15 cellular contexts compared by ENCODE assay signal in the genomic region with DNA sequence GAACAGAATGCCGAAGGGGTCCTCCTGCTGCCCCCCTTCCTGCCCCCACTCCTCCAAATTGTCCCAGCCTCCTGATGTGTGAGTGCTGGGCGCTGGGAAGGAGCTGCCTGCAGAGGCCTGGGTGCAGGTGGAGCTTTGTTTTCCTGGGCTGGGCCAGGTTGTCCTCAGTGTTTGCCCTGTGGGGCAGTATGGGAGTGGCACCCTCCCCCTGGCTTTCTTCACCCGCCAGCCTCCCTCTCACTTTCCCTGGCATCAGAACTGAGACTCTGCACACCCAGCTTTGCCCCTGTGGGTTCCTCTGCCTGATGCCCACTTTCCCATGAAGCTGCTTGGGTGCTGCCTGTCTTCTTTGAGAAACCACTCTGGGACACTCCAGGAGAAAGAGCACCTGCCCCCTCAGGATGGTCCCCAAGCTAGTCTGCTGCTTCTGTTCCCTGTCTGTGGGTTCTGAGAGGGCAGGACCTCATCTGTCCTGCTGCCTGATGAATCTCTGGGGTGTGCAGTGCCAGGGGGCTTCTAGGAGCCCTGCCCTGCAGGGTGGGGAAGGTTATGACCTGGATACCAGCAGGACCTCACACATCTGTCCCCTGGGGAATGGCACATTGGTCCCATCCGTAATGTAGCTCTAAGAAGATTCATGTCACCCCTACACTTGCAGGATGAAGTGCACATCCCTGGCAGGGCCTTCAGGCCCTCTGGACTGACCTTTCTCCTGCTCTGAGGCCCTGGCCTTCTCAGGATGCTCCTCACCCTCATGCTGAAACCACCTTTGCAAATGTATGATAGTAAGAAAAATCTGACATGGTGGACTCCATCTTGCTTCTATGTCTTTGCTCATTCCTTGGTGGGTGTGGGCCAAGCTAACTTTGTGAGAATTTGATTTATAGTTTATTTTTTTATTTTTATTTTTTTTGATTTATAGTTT.
DNase-seq lines count a peak whose midpoint lies in the region; ATAC-seq and TF ChIP-seq lines count a peak whose summit lies in the region.
"Had no signal": no experiment of that assay in that cellular context is flagged by ENCODE, and none has a peak within 500 bp of the region (broad histone marks: within the 10 kb centered on the region; RNA-seq: fewer than 3 reads in every experiment).

No MANE protein-coding gene starts in this region.

- CTCF ChIA-PET in activated CD8-positive, alpha-beta memory T cell treated with anti-CD3 and anti-CD28 coated beads, Interleukin-2, amount 10 ng/mL, durations not matched to agents 7 days and 5 days (lab: Charles Lee) = no interaction called here

- no peak overlapping the region for H3K4me3 Mint-ChIP-seq in activated CD8-positive, alpha-beta memory T cell treated with anti-CD3 and anti-CD28 coated beads, Interleukin-2, amount 10 ng/mL, durations not matched to agents 7 days and 5 days
- H3K4me3 Mint-ChIP-seq in natural killer cell treated with Interleukin-12 subunit alpha and Interleukin-12 subunit beta and Interleukin-15 and Interleukin-18, amount 100 ng/mL, for 72 hours = no peak overlapping the region
- H3K4me3 Mint-ChIP-seq: B cell; CD4-positive, alpha-beta memory T cell had no signal

- no peak for TF ChIP-seq EP300 in suprapubic skin (IDR thresholded peaks at IDR 0.05)

- H3K4me3 ChIP-seq in colonic mucosa (no peak overlapping the region), suprapubic skin (no peak overlapping the region)

- H3K9me3 Mint-ChIP-seq in activated CD8-positive, alpha-beta memory T cell treated with anti-CD3 and anti-CD28 coated beads, Interleukin-2, amount 10 ng/mL, durations not matched to agents 7 days and 5 days (ENCODE audit: low read depth) = peaks cover 18% of the 10 kb centered on the region
- H3K9me3 Mint-ChIP-seq in natural killer cell treated with Interleukin-12 subunit alpha and Interleukin-12 subunit beta and Interleukin-15 and Interleukin-18, amount 100 ng/mL, for 72 hours = peaks cover 11% of the 10 kb centered on the region

- no peaks in the 10 kb centered on the region for H3K36me3 Mint-ChIP-seq in activated CD8-positive, alpha-beta memory T cell treated with anti-CD3 and anti-CD28 coated beads, Interleukin-2, amount 10 ng/mL, durations not matched to agents 7 days and 5 days
- peaks cover 8% of the 10 kb centered on the region for H3K36me3 Mint-ChIP-seq in natural killer cell treated with Interleukin-12 subunit alpha and Interleukin-12 subunit beta and Interleukin-15 and Interleukin-18, amount 100 ng/mL, for 72 hours
- H3K36me3 Mint-ChIP-seq: CD4-positive, alpha-beta memory T cell had no signal

- no peaks in the 10 kb centered on the region for H3K27me3 Mint-ChIP-seq in activated CD8-positive, alpha-beta memory T cell treated with anti-CD3 and anti-CD28 coated beads, Interleukin-2, amount 10 ng/mL, durations not matched to agents 7 days and 5 days
- no peaks in the 10 kb centered on the region for H3K27me3 Mint-ChIP-seq in natural killer cell treated with Interleukin-12 subunit alpha and Interleukin-12 subunit beta and Interleukin-15 and Interleukin-18, amount 100 ng/mL, for 72 hours
- H3K27me3 Mint-ChIP-seq: B cell; CD4-positive, alpha-beta memory T cell had no signal

- TF ChIP-seq CTCF in colonic mucosa (IDR thresholded peaks at IDR 0.05) = no peak
- no peak for TF ChIP-seq CTCF in suprapubic skin (IDR thresholded peaks at IDR 0.05)

- no peak overlapping the region for H3K9ac ChIP-seq in colonic mucosa (ENCODE audit: low read depth in 2 of 2, low read length in 2 of 2)

- H3K4me1 ChIP-seq in colonic mucosa = no peaks in the 10 kb centered on the region
- H3K4me1 ChIP-seq in suprapubic skin = peaks cover 17% of the 10 kb centered on the region

- H3K36me3 ChIP-seq in colonic mucosa = no peaks in the 10 kb centered on the region
- H3K36me3 ChIP-seq in suprapubic skin = no peaks in the 10 kb centered on the region

- DNase-seq in activated CD8-positive, alpha-beta memory T cell treated with anti-CD3 and anti-CD28 coated beads, Interleukin-2, amount 50 U/mL, for 48 hours = peak; percentile 17
- no peak for DNase-seq in activated CD8-positive, alpha-beta memory T cell treated with anti-CD3 and anti-CD28 coated beads, Interleukin-2, amount 10 ng/mL, durations not matched to agents 7 days and 5 days
- DNase-seq in colonic mucosa (peak; percentile 14), suprapubic skin (ENCODE audit: low spot score in 2 of 2) (peak; percentile 44 to 50), GF-D8 (lab: John Stamatoyannopoulos, UW) (no peak), NCI-H2196 treated with DMSO at 0.1 percent for 48 hours (lab: John Stamatoyannopoulos, UW; ENCODE audit: unreplicated experiment) (no peak)
- peak; percentile 25 for DNase-seq in natural killer cell treated with Interleukin-12 subunit alpha and Interleukin-12 subunit beta and Interleukin-15 and Interleukin-18, amount 100 ng/mL, for 72 hours (ENCODE audit: low spot score)
- DNase-seq: CD4-positive, alpha-beta memory T cell; HCEC 1CT; NCI-H187 treated with DMSO at 0.1 percent for 48 hours; NCI-H69; NK-92 treated with Interleukin-12 subunit alpha and Interleukin-12 subunit beta, amount 100 ng/mL, for 24 hours had no signal

- no peak overlapping the region for H3K27ac Mint-ChIP-seq in activated CD8-positive, alpha-beta memory T cell treated with anti-CD3 and anti-CD28 coated beads, Interleukin-2, amount 10 ng/mL, durations not matched to agents 7 days and 5 days
- no peak overlapping the region for H3K27ac Mint-ChIP-seq in natural killer cell treated with Interleukin-12 subunit alpha and Interleukin-12 subunit beta and Interleukin-15 and Interleukin-18, amount 100 ng/mL, for 72 hours
- H3K27ac Mint-ChIP-seq: B cell; CD4-positive, alpha-beta memory T cell had no signal

- no peak for TF ChIP-seq POLR2A in suprapubic skin (IDR thresholded peaks at IDR 0.05)

- H3K27me3 ChIP-seq in colonic mucosa (no peaks in the 10 kb centered on the region), suprapubic skin (no peaks in the 10 kb centered on the region)

- no peaks in the 10 kb centered on the region for H3K4me1 Mint-ChIP-seq in activated CD8-positive, alpha-beta memory T cell treated with anti-CD3 and anti-CD28 coated beads, Interleukin-2, amount 10 ng/mL, durations not matched to agents 7 days and 5 days
- no peaks in the 10 kb centered on the region for H3K4me1 Mint-ChIP-seq in natural killer cell treated with Interleukin-12 subunit alpha and Interleukin-12 subunit beta and Interleukin-15 and Interleukin-18, amount 100 ng/mL, for 72 hours (ENCODE audit: low read depth in 2 of 2)
- H3K4me1 Mint-ChIP-seq: B cell; CD4-positive, alpha-beta memory T cell had no signal

- ATAC-seq in activated CD8-positive, alpha-beta memory T cell treated with anti-CD3 and anti-CD28 coated beads, Interleukin-2, amount 10 ng/mL, durations not matched to agents 7 days and 5 days = no peak
- ATAC-seq in natural killer cell treated with Interleukin-12 subunit alpha and Interleukin-12 subunit beta and Interleukin-15 and Interleukin-18, amount 100 ng/mL, for 72 hours = peak in 1 of 2 donors; percentile 41
- ATAC-seq in HG03469 (IDR thresholded peaks at IDR 0.05; ENCODE audit: unreplicated experiment) = no peak

- 61% methylated on average over 3 of the region's 4 CpGs for WGBS in suprapubic skin

- intact Hi-C loops in colonic mucosa (cut with DNase I) = no loop called here

- H3K27ac ChIP-seq in colonic mucosa (no peak overlapping the region), suprapubic skin (no peak overlapping the region)
- H3K27ac ChIP-seq: 22Rv1 had no signal

- H3K9me3 ChIP-seq in colonic mucosa (peaks cover 3% of the 10 kb centered on the region), suprapubic skin (peaks cover 10% of the 10 kb centered on the region)

Comparison
In these comparisons a context has a peak if more than half of its experiments do, and no peak if none do; other contexts are left out.
1. DNase-seq: peak in activated CD8-positive, alpha-beta memory T cell treated with anti-CD3 and anti-CD28 coated beads, Interleukin-2, amount 50 U/mL, for 48 hours (single experiment), colonic mucosa (single experiment), natural killer cell treated with Interleukin-12 subunit alpha and Interleukin-12 subunit beta and Interleukin-15 and Interleukin-18, amount 100 ng/mL, for 72 hours (single experiment) and suprapubic skin (2 of 2); none in activated CD8-positive, alpha-beta memory T cell treated with anti-CD3 and anti-CD28 coated beads, Interleukin-2, amount 10 ng/mL, durations not matched to agents 7 days and 5 days (single experiment), GF-D8 (single experiment) and NCI-H2196 treated with DMSO at 0.1 percent for 48 hours (single experiment).